38 cellular contexts compared by ENCODE assay signal in the genomic region with DNA sequence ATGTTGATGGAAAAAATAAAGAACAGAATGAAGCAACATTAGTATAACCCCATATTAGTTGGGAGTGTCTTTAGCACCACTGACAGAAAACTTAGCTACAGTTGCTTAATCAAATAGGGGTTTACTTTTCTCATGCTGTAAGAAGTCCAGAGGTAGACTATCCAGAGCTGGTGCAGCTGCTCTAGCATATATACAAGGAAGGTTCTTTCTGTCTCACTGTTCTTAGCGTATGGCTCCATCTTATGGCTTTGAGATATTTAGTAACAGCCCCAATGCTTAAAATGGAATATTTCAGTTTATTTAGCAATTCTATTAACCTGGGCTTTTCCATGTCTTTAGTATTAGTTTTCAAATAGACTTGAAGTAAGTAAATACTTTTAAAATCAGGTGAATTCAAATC. TPM values are rescaled to one million over a fixed set of nuclear protein-coding genes. Genes with fewer than 3 reads are reported as not detected.
DNase-seq lines count a peak whose midpoint lies in the region; TF ChIP-seq lines count a peak whose summit lies in the region.
"Had no signal": no experiment of that assay in that cellular context is flagged by ENCODE, and none has a peak within 500 bp of the region (broad histone marks: within the 10 kb centered on the region; RNA-seq: fewer than 3 reads in every experiment).

No MANE protein-coding gene starts in this region.

- H3K4me1 Mint-ChIP-seq in HFFc6 (ENCODE audit: low read depth) = no peaks in the 10 kb centered on the region
- H3K4me1 Mint-ChIP-seq in glutamatergic neuron (ENCODE audit: low read depth, unreplicated experiment) = no peaks in the 10 kb centered on the region
- H3K4me1 Mint-ChIP-seq: activated CD4-positive, alpha-beta T cell treated with anti-CD3 and anti-CD28 coated beads, Interleukin-2, amount 10 ng/mL, durations not matched to agents 24 days and 14 days; activated naive CD8-positive, alpha-beta T cell treated with anti-CD3 and anti-CD28 coated beads, Interleukin-2, amount 50 U/mL, for 24 hours; immature natural killer cell had no signal

- TF ChIP-seq CTCF in C4-2B (conservative IDR thresholded peaks at IDR 0.05) = 0 out of 2 replicates have a peak, but pooled peaks have one; percentile 3
- TF ChIP-seq CTCF in HFFc6 (IDR thresholded peaks at IDR 0.05) = peak; percentile 47; the same call in 1 of the 2 replicates
- TF ChIP-seq CTCF in fibroblast of the aortic adventitia (IDR thresholded peaks at IDR 0.05; ENCODE audit: insufficient read depth, low read length) = peak; percentile 15
- no peak for TF ChIP-seq CTCF in glutamatergic neuron (IDR thresholded peaks at IDR 0.05; ENCODE audit: partially characterized antibody, unreplicated experiment)

- no peak overlapping the region for H3K4me3 Mint-ChIP-seq in HFFc6
- no peak overlapping the region for H3K4me3 Mint-ChIP-seq in glutamatergic neuron (ENCODE audit: unreplicated experiment)
- H3K4me3 Mint-ChIP-seq: activated CD4-positive, alpha-beta T cell treated with anti-CD3 and anti-CD28 coated beads, Interleukin-2, amount 10 ng/mL, durations not matched to agents 24 days and 14 days; activated naive CD8-positive, alpha-beta T cell treated with anti-CD3 and anti-CD28 coated beads, Interleukin-2, amount 50 U/mL, for 24 hours; activated T-cell treated with anti-CD3 and anti-CD28 coated beads, Interleukin-2, amount 50 U/mL, for 4 hours; immature natural killer cell had no signal

- H3K36me3 Mint-ChIP-seq in HFFc6 (ENCODE audit: low read depth) (no peaks in the 10 kb centered on the region), glutamatergic neuron (ENCODE audit: unreplicated experiment) (no peaks in the 10 kb centered on the region)
- H3K36me3 Mint-ChIP-seq: immature natural killer cell had no signal

- H3K9me3 Mint-ChIP-seq in HFFc6 = no peaks in the 10 kb centered on the region
- H3K9me3 Mint-ChIP-seq in glutamatergic neuron (ENCODE audit: unreplicated experiment) = no peaks in the 10 kb centered on the region
- H3K9me3 Mint-ChIP-seq: activated CD4-positive, alpha-beta T cell treated with anti-CD3 and anti-CD28 coated beads, Interleukin-2, amount 10 ng/mL, durations not matched to agents 24 days and 14 days; activated naive CD8-positive, alpha-beta T cell treated with anti-CD3 and anti-CD28 coated beads, Interleukin-2, amount 50 U/mL, for 24 hours; activated T-cell treated with anti-CD3 and anti-CD28 coated beads, Interleukin-2, amount 50 U/mL, for 4 hours had no signal

- H3K4me3 ChIP-seq in fibroblast of the aortic adventitia (ENCODE audit: low read depth, low read length) = no peak overlapping the region
- H3K4me3 ChIP-seq: BLaER1, body of pancreas, prostate gland, sigmoid colon, suprapubic skin had no signal

- H3K27ac ChIP-seq in C4-2B = no peak overlapping the region
- H3K27ac ChIP-seq: BLaER1, body of pancreas, prostate gland, sigmoid colon, suprapubic skin, WERI-Rb-1 had no signal

- DNase-seq in HFFc6 (peak; percentile 33), amniotic epithelial cell (ENCODE audit: low read depth) (peak; percentile 19), fibroblast of the aortic adventitia (ENCODE audit: low read depth) (peak; percentile 67), NOMO-1 (lab: John Stamatoyannopoulos, UW; ENCODE audit: unreplicated experiment in 2 of 2) (no peak), hypothalamus (lab: John Stamatoyannopoulos, UW) (no peak), glutamatergic neuron (no peak), NAMALWA (ENCODE audit: low spot score) (no peak)
- DNase-seq: ACHN; activated CD4-positive, alpha-beta T cell treated with anti-CD3 and anti-CD28 coated beads, Interleukin-2, amount 10 ng/mL, durations not matched to agents 24 days and 14 days; activated naive CD8-positive, alpha-beta T cell treated with anti-CD3 and anti-CD28 coated beads, Interleukin-2, amount 50 U/mL, for 24 hours; activated T-cell treated with anti-CD3 and anti-CD28 coated beads, Interleukin-2, amount 50 U/mL, for 4 hours; body of pancreas; cerebellar nuclear complex; DND-41; foreskin melanocyte; hippocampal formation; immature natural killer cell; KBM-7; mesendoderm; MM.1S; NCI-H1417; NCI-H2081; NCI-H345; NCI-H748 treated with DMSO at 0.1 percent for 48 hours; Right ventricle myocardium superior; sigmoid colon; stimulated activated CD4-positive, alpha-beta T cell treated with anti-CD3 and anti-CD28 coated beads, Interleukin-15, amount 100 ng/mL, for 24 hours; stimulated activated naive CD4-positive, alpha-beta T cell; T1000; WERI-Rb-1 had no signal

- H3K27ac Mint-ChIP-seq in HFFc6 = no peak overlapping the region
- no peak overlapping the region for H3K27ac Mint-ChIP-seq in glutamatergic neuron (ENCODE audit: unreplicated experiment)
- H3K27ac Mint-ChIP-seq: activated CD4-positive, alpha-beta T cell treated with anti-CD3 and anti-CD28 coated beads, Interleukin-2, amount 10 ng/mL, durations not matched to agents 24 days and 14 days; activated naive CD8-positive, alpha-beta T cell treated with anti-CD3 and anti-CD28 coated beads, Interleukin-2, amount 50 U/mL, for 24 hours; immature natural killer cell had no signal

- peaks cover 1% of the 10 kb centered on the region; the same call in 1 of the 2 replicates for H3K27me3 Mint-ChIP-seq in HFFc6 (ENCODE audit: insufficient read depth)
- H3K27me3 Mint-ChIP-seq in glutamatergic neuron (ENCODE audit: unreplicated experiment) = peaks cover 2% of the 10 kb centered on the region
- H3K27me3 Mint-ChIP-seq: activated naive CD8-positive, alpha-beta T cell treated with anti-CD3 and anti-CD28 coated beads, Interleukin-2, amount 50 U/mL, for 24 hours had no signal

RNA-seq across cellular contexts. Expression of gene WNT2, which starts 15.2 kb away (rescaled TPM):
- not detected for total RNA-seq in HFFc6 (2021; fragmentation: NEBNext Ultra II Directional; extraction: Animal tissue kit (Norgen Biotek cat#: 25700))
- total RNA-seq in fibroblast of the aortic adventitia (ENCODE audit: low replicate concordance) (1.8 and 9.9 TPM in 2 replicates), glutamatergic neuron (ENCODE audit: unreplicated experiment) (not detected)
- total RNA-seq: activated CD4-positive, alpha-beta T cell treated with anti-CD3 and anti-CD28 coated beads, Interleukin-2, amount 10 ng/mL, durations not matched to agents 24 days and 14 days; activated CD8-positive, alpha-beta memory T cell treated with anti-CD3 and anti-CD28 coated beads for 36 hours; activated T-cell treated with anti-CD3 and anti-CD28 coated beads, Interleukin-2, amount 50 U/mL, for 4 hours; body of pancreas; H4; HT1080; myocyte; Right ventricle myocardium superior had no signal

Comparison
In these comparisons a context has a peak if more than half of its experiments do, and no peak if none do; other contexts are left out.
1. DNase-seq: peak in HFFc6 (single experiment), amniotic epithelial cell (single experiment) and fibroblast of the aortic adventitia (single experiment); none in NOMO-1 (0 of 2), hypothalamus (0 of 51), glutamatergic neuron (single experiment) and NAMALWA (single experiment).